In genomic region chr20:51562334-51563140, GRCh38 we compare ENCODE assay signal across 8 cellular contexts. TPM values are rescaled to one million over a fixed set of nuclear protein-coding genes. Genes with fewer than 3 reads are reported as not detected.
DNase-seq lines count a peak whose midpoint lies in the region; ATAC-seq and TF ChIP-seq lines count a peak whose summit lies in the region.

No MANE protein-coding gene starts in this region.

- H3K4me3 Mint-ChIP-seq in activated B cell treated with CpG ODN at 0.5 μM for 24 hours (peak overlapping the region; percentile 67), endodermal cell (peak overlapping the region; percentile 59)

- H3K27ac ChIP-seq in HUES6 (ENCODE audit: low read depth, low read length) (no peak overlapping the region), endodermal cell (ENCODE audit: low read depth, low read length) (peak overlapping the region; percentile 41), lung (ENCODE audit: low read depth in 1 of 2, low read length in 1 of 2) (peak overlapping the region; percentile 50 to 91), stomach (peak overlapping the region; percentile 80 to 90 (median 86))

- DNase-seq in COLO829 (ENCODE audit: low spot score) (peak; percentile 93), activated B cell treated with CpG ODN at 0.5 μM for 24 hours (peak; percentile 28), endodermal cell (peak; percentile 91), lung (ENCODE audit: low spot score) (peak; percentile 60), stomach (peak; percentile 57)

- no peak for TF ChIP-seq CTCF in activated B cell treated with CpG ODN at 0.5 μM for 24 hours (IDR thresholded peaks at IDR 0.05)
- peak; percentile 59 for TF ChIP-seq CTCF in endodermal cell (conservative IDR thresholded peaks at IDR 0.05)
- no peak for TF ChIP-seq CTCF in lung (IDR thresholded peaks at IDR 0.05; ENCODE audit: control extremely low read depth, extremely low read depth)
- TF ChIP-seq CTCF in stomach (IDR thresholded peaks at IDR 0.05) = no peak

- H3K4me1 ChIP-seq in HUES6 (ENCODE audit: control insufficient read depth, insufficient read depth, low read length) (peaks cover 16% of the 10 kb centered on the region), endodermal cell (ENCODE audit: control insufficient read depth, insufficient read depth, low read length) (peaks cover 6% of the 10 kb centered on the region), lung (ENCODE audit: control insufficient read depth in 2 of 2, insufficient read depth in 2 of 2, low read length in 2 of 2) (peaks cover 0 to 10% of the 10 kb centered on the region in 2 donors), stomach (peaks cover 34 to 44% (median 40%) of the 10 kb centered on the region in 4 donors)

- H3K27me3 ChIP-seq in HUES6 (ENCODE audit: control insufficient read depth, insufficient read depth, low read length) = peaks cover 67% of the 10 kb centered on the region
- H3K27me3 ChIP-seq in endodermal cell (ENCODE audit: control insufficient read depth, insufficient read depth, low read length, poor library complexity, severe bottlenecking) = peaks cover 47% of the 10 kb centered on the region
- H3K27me3 ChIP-seq in lung (ENCODE audit: control insufficient read depth, insufficient read depth) = no peaks in the 10 kb centered on the region
- peaks cover 0 to 49% (median 24%) of the 10 kb centered on the region in 3 donors for H3K27me3 ChIP-seq in stomach

- peaks cover 56% of the 10 kb centered on the region for H3K27me3 Mint-ChIP-seq in activated B cell treated with CpG ODN at 0.5 μM for 24 hours
- H3K27me3 Mint-ChIP-seq in endodermal cell (ENCODE audit: insufficient read depth) = peaks cover 65% of the 10 kb centered on the region

- H3K4me3 ChIP-seq in HUES6 (ENCODE audit: low read depth, low read length) = peak overlapping the region; percentile 65
- H3K4me3 ChIP-seq in endodermal cell (ENCODE audit: low read length) = peak overlapping the region; percentile 84
- H3K4me3 ChIP-seq in lung = peak overlapping the region; percentile 33
- peak overlapping the region; percentile 44 to 60 (median 48) for H3K4me3 ChIP-seq in stomach

- H3K9ac ChIP-seq in HUES6 (ENCODE audit: low read length) (peak overlapping the region; percentile 47), endodermal cell (ENCODE audit: extremely low read depth, low read length, poor library complexity, severe bottlenecking) (peak overlapping the region; percentile 71)

- POLR2A ChIA-PET in activated B cell treated with CpG ODN at 0.5 μM for 24 hours (lab: Charles Lee) = interaction anchor here (0.6 to 0.7 kb wide), 2 partner anchors 21 to 139 kb away, joined by 5 read pairs; no protein-coding TSS in a partner anchor

- intact Hi-C loops in activated B cell treated with CpG ODN at 0.5 μM for 24 hours (cut with micrococcal nuclease) = loop anchor here (2.0 kb wide), 1 partner anchor 20 kb away; the partner anchor contains the start of gene NFATC2
- intact Hi-C loops in stomach (cut with DNase I; ENCODE audit: low total_unique reads) = no loop called here

- CTCF ChIA-PET in activated B cell treated with CpG ODN at 0.5 μM for 24 hours (lab: Charles Lee) = interaction anchor here (1.2 to 2.4 kb wide), 4 partner anchors 32 to 575 kb away, joined by 3 to 12 read pairs (median 4); no protein-coding TSS in a partner anchor

- WGBS in endodermal cell (ENCODE audit: insufficient coverage in 1 of 2, insufficient read length in 1 of 2), 2 experiments = 0% methylated on average over 51 to 75 of the region's 75 CpGs
- 1% methylated on average over 70 to 75 of the region's 75 CpGs for WGBS in lung, 2 donors
- 1 to 3% (median 1%) methylated on average over 36 to 75 of the region's 75 CpGs for WGBS in stomach, 5 donors

- peaks cover 26% of the 10 kb centered on the region for H3K4me1 Mint-ChIP-seq in activated B cell treated with CpG ODN at 0.5 μM for 24 hours
- peaks cover 21% of the 10 kb centered on the region for H3K4me1 Mint-ChIP-seq in endodermal cell

- H3K9me3 ChIP-seq in HUES6 (ENCODE audit: control insufficient read depth, insufficient read depth, low read depth, low read length) (no peaks in the 10 kb centered on the region), endodermal cell (ENCODE audit: control insufficient read depth, low read length) (no peaks in the 10 kb centered on the region), lung (ENCODE audit: control insufficient read depth in 2 of 2, insufficient read depth in 1 of 2, low read length in 1 of 2) (no peaks in the 10 kb centered on the region), stomach (no peaks in the 10 kb centered on the region)

- TF ChIP-seq EP300 in stomach (IDR thresholded peaks at IDR 0.05) = peak; percentile 24

- ATAC-seq in activated B cell treated with CpG ODN at 0.5 μM for 24 hours (ENCODE audit: low read depth) (peak; percentile 25), lung (ENCODE audit: insufficient read depth, low FRiP score) (peak; percentile 60), GM21367 (IDR thresholded peaks at IDR 0.05; ENCODE audit: unreplicated experiment) (no peak), GM21825 (IDR thresholded peaks at IDR 0.05; ENCODE audit: unreplicated experiment) (no peak)

- TF ChIP-seq POLR2A in stomach (IDR thresholded peaks at IDR 0.05) = no peak

- H3K36me3 ChIP-seq in HUES6 (ENCODE audit: control insufficient read depth, insufficient read depth, low read length) = no peaks in the 10 kb centered on the region
- H3K36me3 ChIP-seq in endodermal cell (ENCODE audit: control insufficient read depth, insufficient read depth, low read length) = no peaks in the 10 kb centered on the region
- no peaks in the 10 kb centered on the region for H3K36me3 ChIP-seq in lung (ENCODE audit: control insufficient read depth in 2 of 2, insufficient read depth in 2 of 2, low read length in 2 of 2)
- H3K36me3 ChIP-seq in stomach = no peaks in the 10 kb centered on the region

- H3K9me3 Mint-ChIP-seq in activated B cell treated with CpG ODN at 0.5 μM for 24 hours = no peaks in the 10 kb centered on the region
- H3K9me3 Mint-ChIP-seq in endodermal cell = no peaks in the 10 kb centered on the region

- H3K27ac Mint-ChIP-seq in activated B cell treated with CpG ODN at 0.5 μM for 24 hours (no peak overlapping the region), endodermal cell (peak overlapping the region; percentile 90)

- H3K36me3 Mint-ChIP-seq in activated B cell treated with CpG ODN at 0.5 μM for 24 hours (ENCODE audit: low read depth) (no peaks in the 10 kb centered on the region), endodermal cell (ENCODE audit: low read depth) (no peaks in the 10 kb centered on the region)

RNA-seq across cellular contexts. Expression of gene NFATC2, which starts 20.0 kb away (rescaled TPM):
- total RNA-seq in activated B cell treated with CpG ODN at 0.5 μM for 24 hours (41.2 and 46.0 TPM in 2 replicates), endodermal cell (1 to 10 TPM; 1.5 to 2.1 TPM), lung (1 to 10 TPM; 8.0 to 8.7 TPM), stomach (10 to 100 TPM in 4 of 5 donors, 1 to 10 TPM in 1; 7.0 to 31.9 (median 11.4) TPM)
- polyA plus RNA-seq in endodermal cell (2013, experiment 1 of 2) = 1.2 TPM
- 0.87 TPM for polyA plus RNA-seq in endodermal cell (2013, experiment 2 of 2)
- polyA plus RNA-seq in lung (1 to 10 TPM; 1.3 to 1.5 TPM), stomach (1 to 10 TPM; 1.4 to 6.3 (median 3.2) TPM)

Comparison
In these comparisons a context has a peak if more than half of its experiments do, and no peak if none do; other contexts are left out.
1. DNase-seq: peak in every context shown above with its lines; median percentile 93 in COLO829; 91 in endodermal cell; 60 in lung; 57 in stomach; 28 in activated B cell treated with CpG ODN at 0.5 μM for 24 hours.
2. H3K4me3 ChIP-seq: peak in every context shown above with its lines; median percentile 84 in endodermal cell; 65 in HUES6; 48 in stomach; 33 in lung.
3. ATAC-seq: peak in activated B cell treated with CpG ODN at 0.5 μM for 24 hours (single experiment) and lung (single experiment); none in GM21367 (single experiment) and GM21825 (single experiment).